In the genomic region with DNA sequence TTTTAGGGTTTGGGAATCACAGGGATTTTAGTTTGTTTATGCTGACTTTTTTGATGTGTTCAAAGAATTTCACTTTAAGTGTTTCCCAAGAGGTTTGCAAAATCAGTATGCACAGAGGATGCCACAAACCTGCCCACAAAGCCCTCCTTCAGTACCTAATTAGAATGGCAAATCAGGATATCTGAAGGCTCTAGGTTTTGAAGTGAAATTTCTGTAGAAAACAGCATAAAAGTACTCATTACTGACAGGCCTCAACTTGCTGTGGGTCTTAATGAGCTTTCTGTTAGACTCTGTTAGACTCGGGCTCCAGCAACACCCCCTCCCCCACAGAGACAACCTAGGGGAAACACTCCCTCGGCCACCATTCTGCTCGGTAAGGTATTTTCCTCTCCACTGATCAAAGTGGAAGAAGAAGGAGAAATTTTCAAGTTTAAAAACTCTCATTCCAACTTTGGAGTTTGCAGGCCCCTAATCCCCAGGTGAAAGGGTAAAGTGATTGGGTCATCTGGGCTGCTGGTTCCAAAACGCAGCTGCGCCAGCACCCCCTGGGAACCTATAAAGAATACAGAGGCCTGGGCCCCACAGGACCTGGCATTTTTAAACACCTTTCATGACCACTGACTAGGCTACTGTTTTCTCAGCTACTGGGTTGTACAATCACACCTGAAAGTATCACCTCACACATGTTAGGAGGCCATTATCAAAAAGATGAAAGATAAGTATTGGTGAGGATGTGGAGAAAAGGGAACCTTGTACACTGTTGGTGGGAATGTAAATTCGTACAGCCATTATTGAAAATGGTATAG, we compare ENCODE assay signal across 9 cellular contexts.
DNase-seq lines count a peak whose midpoint lies in the region; ATAC-seq and TF ChIP-seq lines count a peak whose summit lies in the region.
"Had no signal": no experiment of that assay in that cellular context is flagged by ENCODE, and none has a peak within 500 bp of the region (broad histone marks: within the 10 kb centered on the region; RNA-seq: fewer than 3 reads in every experiment).

No MANE protein-coding gene starts in this region.

- H2AFZ ChIP-seq in SK-N-SH (ENCODE audit: low read depth) = no peak overlapping the region

- no peaks in the 10 kb centered on the region for H3K36me3 Mint-ChIP-seq in brain
- no peaks in the 10 kb centered on the region for H3K36me3 Mint-ChIP-seq in natural killer cell

- H3K9me2 ChIP-seq in SK-N-SH = no peaks in the 10 kb centered on the region

- H3K27ac Mint-ChIP-seq in brain = peak overlapping the region in 3 of 5 experiments; percentile 34 to 58 (median 44)
- H3K27ac Mint-ChIP-seq in natural killer cell = no peak overlapping the region

- CTCF ChIA-PET in SK-N-SH (lab: Yijun Ruan, JAX) = interaction anchor here (0.5 to 14.1 kb wide), 35 partner anchors 9 to 407 kb away, joined by 3 to 228 read pairs (median 5); partner anchors contain the start of genes PLEKHA7 and RPS13

- intact Hi-C loops in natural killer cell (cut with micrococcal nuclease) = loop anchor here (5.0 to 10.0 kb wide), 2 partner anchors 116 to 558 kb away; no protein-coding TSS in a partner anchor

- no peak overlapping the region for H3K27ac ChIP-seq in SK-N-SH (ENCODE audit: low read depth in 2 of 2, low read length in 1 of 2)

- no peak overlapping the region for H3K9ac ChIP-seq in SK-N-SH

- WGBS in SK-N-SH (ENCODE audit: low lambda C conversion rate) = 62% methylated on average over 6 of the region's 6 CpGs

- POLR2A ChIA-PET in SK-N-SH (lab: Yijun Ruan, JAX) = interaction anchor here (0.7 to 1.2 kb wide), 2 partner anchors 116 to 131 kb away, joined by 3 read pairs; partner anchors contain the start of gene RPS13

- in situ Hi-C loops in GM13976 (cut with MboI; ENCODE audit: low sequenced_read_pairs, unreplicated experiment) = loop anchor here (10.0 to 25.0 kb wide), 2 partner anchors 118 to 266 kb away; partner anchors contain the start of gene PIK3C2A

- H3K4me3 Mint-ChIP-seq in brain = no peak overlapping the region
- H3K4me3 Mint-ChIP-seq in natural killer cell = no peak overlapping the region

- peaks cover 6% of the 10 kb centered on the region; the same call in 1 of the 2 replicates for H3K27me3 ChIP-seq in SK-N-SH (ENCODE audit: insufficient read depth)

- no peak for TF ChIP-seq CTCF in GM13976 (IDR thresholded peaks at IDR 0.05; ENCODE audit: borderline replicate concordance, control extremely low read depth, extremely low read depth, insufficient read depth, missing control alignments)
- TF ChIP-seq CTCF in brain (conservative IDR thresholded peaks at IDR 0.05) = no peak
- TF ChIP-seq CTCF in SK-N-SH (IDR thresholded peaks at IDR 0.05) = no peak
- no peak for TF ChIP-seq CTCF in natural killer cell (IDR thresholded peaks at IDR 0.05)

- no peaks in the 10 kb centered on the region for H3K9me3 ChIP-seq in SK-N-SH

- TF ChIP-seq EP300 in SK-N-SH (IDR thresholded peaks at IDR 0.05; ENCODE audit: borderline replicate concordance in 1 of 2, low read depth in 1 of 2, low read length in 1 of 2) = no peak

- TF ChIP-seq RAD21 in SK-N-SH (IDR thresholded peaks at IDR 0.05; ENCODE audit: low read length) = no peak

- H3K4me2 ChIP-seq in SK-N-SH = no peak overlapping the region

- DNase-seq in GM13976 (ENCODE audit: low spot score) (peak; percentile 49), mesenteric fat pad (ENCODE audit: low spot score) (no peak), SK-N-SH (no peak), natural killer cell (no peak)
- DNase-seq: NCI-H748 treated with DMSO at 0.1 percent for 48 hours had no signal

- H3K9me3 Mint-ChIP-seq in brain (no peaks in the 10 kb centered on the region), natural killer cell (no peaks in the 10 kb centered on the region)

- no peaks in the 10 kb centered on the region for H3K27me3 Mint-ChIP-seq in brain
- no peaks in the 10 kb centered on the region for H3K27me3 Mint-ChIP-seq in natural killer cell (ENCODE audit: low read depth in 2 of 2)

- no peaks in the 10 kb centered on the region for H3F3A ChIP-seq in SK-N-SH (replicated peaks; ENCODE audit: insufficient read depth)

- H3K4me3 ChIP-seq in SK-N-SH (ENCODE audit: low read depth in 2 of 2, low read length in 1 of 2) = no peak overlapping the region

- no peaks in the 10 kb centered on the region for H3K4me1 ChIP-seq in SK-N-SH (ENCODE audit: control insufficient read depth in 1 of 2, insufficient read depth in 2 of 2, low read depth in 1 of 2, low read length in 1 of 2)

- H4K20me1 ChIP-seq in SK-N-SH (ENCODE audit: insufficient read depth) = no peaks in the 10 kb centered on the region

- peak; percentile 57 for ATAC-seq in GM21381 (IDR thresholded peaks at IDR 0.05; ENCODE audit: unreplicated experiment)
- peak; percentile 48 for ATAC-seq in HG03196 (IDR thresholded peaks at IDR 0.05; ENCODE audit: unreplicated experiment)
- no peak for ATAC-seq in natural killer cell
- ATAC-seq in HG03025 (IDR thresholded peaks at IDR 0.05; ENCODE audit: low FRiP score, unreplicated experiment) = no peak

- H3K36me3 ChIP-seq in SK-N-SH (replicated peaks in 1 of 2; ENCODE audit: control insufficient read depth in 1 of 2, insufficient read depth in 2 of 2, low read length in 1 of 2) = no peaks in the 10 kb centered on the region

- no peaks in the 10 kb centered on the region for H3K79me2 ChIP-seq in SK-N-SH (ENCODE audit: insufficient read depth)

- H3K4me1 Mint-ChIP-seq in brain (peaks cover 13% of the 10 kb centered on the region), natural killer cell (no peaks in the 10 kb centered on the region)

TF ChIP-seq in SK-N-SH, 30 proteins besides CTCF, POLR2A, EP300 and RAD21:
- TF ChIP-seq IRF3 (IDR thresholded peaks at IDR 0.05; ENCODE audit: low read depth, low read length) = no peak
- TF ChIP-seq, protein P1, sequence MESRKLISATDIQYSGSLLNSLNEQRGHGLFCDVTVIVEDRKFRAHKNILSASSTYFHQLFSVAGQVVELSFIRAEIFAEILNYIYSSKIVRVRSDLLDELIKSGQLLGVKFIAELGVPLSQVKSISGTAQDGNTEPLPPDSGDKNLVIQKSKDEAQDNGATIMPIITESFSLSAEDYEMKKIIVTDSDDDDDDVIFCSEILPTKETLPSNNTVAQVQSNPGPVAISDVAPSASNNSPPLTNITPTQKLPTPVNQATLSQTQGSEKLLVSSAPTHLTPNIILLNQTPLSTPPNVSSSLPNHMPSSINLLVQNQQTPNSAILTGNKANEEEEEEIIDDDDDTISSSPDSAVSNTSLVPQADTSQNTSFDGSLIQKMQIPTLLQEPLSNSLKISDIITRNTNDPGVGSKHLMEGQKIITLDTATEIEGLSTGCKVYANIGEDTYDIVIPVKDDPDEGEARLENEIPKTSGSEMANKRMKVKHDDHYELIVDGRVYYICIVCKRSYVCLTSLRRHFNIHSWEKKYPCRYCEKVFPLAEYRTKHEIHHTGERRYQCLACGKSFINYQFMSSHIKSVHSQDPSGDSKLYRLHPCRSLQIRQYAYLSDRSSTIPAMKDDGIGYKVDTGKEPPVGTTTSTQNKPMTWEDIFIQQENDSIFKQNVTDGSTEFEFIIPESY (IDR thresholded peaks at IDR 0.05; ENCODE audit: borderline replicate concordance, low read depth) = no peak
- no peak for TF ChIP-seq RXRA (IDR thresholded peaks at IDR 0.05; ENCODE audit: borderline replicate concordance, low read depth)
- no peak for TF ChIP-seq GATA2 (CRISPR knock-in tag; IDR thresholded peaks at IDR 0.05)
- no peak for TF ChIP-seq POLR2AphosphoS5 (IDR thresholded peaks at IDR 0.05; ENCODE audit: low read depth, low read length)
- no peak for TF ChIP-seq EZH2phosphoT487 (IDR thresholded peaks at IDR 0.05; ENCODE audit: borderline replicate concordance, low read depth)
- TF ChIP-seq YY1 (IDR thresholded peaks at IDR 0.05; ENCODE audit: low read depth) = no peak
- TF ChIP-seq RCOR1 (IDR thresholded peaks at IDR 0.05; ENCODE audit: low read length) = no peak
- no peak for TF ChIP-seq GABPA (IDR thresholded peaks at IDR 0.05; ENCODE audit: low read depth)
TF ChIP-seq in SK-N-SH: peak in this region for 0.

Comparison
In these comparisons a context has a peak if more than half of its experiments do, and no peak if none do; other contexts are left out.
1. ATAC-seq: peak in GM21381 (single experiment) and HG03196 (single experiment); none in natural killer cell (0 of 3) and HG03025 (single experiment).
2. H3K27ac Mint-ChIP-seq: peak in brain (3 of 5); none in natural killer cell (0 of 2).